9 cellular contexts compared by ENCODE assay signal in the genomic region with DNA sequence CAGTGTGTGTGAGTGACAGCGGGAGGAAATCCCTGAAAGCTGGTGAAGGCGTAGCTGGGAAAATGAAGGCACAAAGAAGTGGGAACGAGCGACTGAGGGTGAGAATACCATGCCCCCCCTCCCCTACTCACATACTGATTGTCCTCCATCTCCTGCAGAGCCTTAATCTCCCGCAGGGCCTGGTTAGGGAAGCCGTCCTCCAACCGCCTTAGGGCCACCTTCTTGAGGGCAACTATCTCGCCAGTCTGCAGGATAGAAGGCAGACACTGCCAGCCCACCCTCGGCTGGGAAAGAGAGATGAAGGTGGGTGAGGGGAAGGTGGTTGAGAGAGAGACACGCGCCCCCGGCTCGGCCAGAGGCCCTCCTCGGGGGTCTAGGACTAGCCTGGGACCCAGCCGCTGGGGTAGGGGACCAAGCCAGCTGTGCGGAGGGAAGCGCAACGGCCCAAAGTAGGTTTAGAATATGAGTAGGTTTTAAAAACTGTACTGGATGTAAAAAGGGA. TPM values are rescaled to one million over a fixed set of nuclear protein-coding genes. Genes with fewer than 3 reads are reported as not detected.
A peak's percentile ranks its signal among the peaks of the same experiment; 100 is the strongest.
DNase-seq lines count a peak whose midpoint lies in the region; ATAC-seq, FAIRE-seq and TF ChIP-seq lines count a peak whose summit lies in the region.
"Had no signal": no experiment of that assay in that cellular context is flagged by ENCODE, and none has a peak within 500 bp of the region (broad histone marks: within the 10 kb centered on the region; RNA-seq: fewer than 3 reads in every experiment).

No MANE protein-coding gene starts in this region.

- ATAC-seq in GM19438 (IDR thresholded peaks at IDR 0.05; ENCODE audit: low read depth, unreplicated experiment), result peak; percentile 16
- peak; percentile 33 for ATAC-seq in SK-N-SH treated with all-trans-retinoic acid at 6 μM for 48 hours
- no peak for ATAC-seq in GM21526 (IDR thresholded peaks at IDR 0.05; ENCODE audit: low FRiP score, unreplicated experiment)

- peak; percentile 17 for DNase-seq in fibroblast of the aortic adventitia (ENCODE audit: low read depth)
- no peak for DNase-seq in urothelium cell line (ENCODE audit: low spot score)
- no peak for DNase-seq in NCI-H524 treated with DMSO at 0.1 percent for 48 hours (lab: John Stamatoyannopoulos, UW)
- DNase-seq in stimulated activated CD4-positive, alpha-beta T cell treated with anti-CD3 and anti-CD28 coated beads, Interleukin-2, amount 100 ng/mL, for 48 hours, result no peak

- H3K4me1 ChIP-seq in rectal smooth muscle tissue (ENCODE audit: control insufficient read depth, insufficient read depth, low read length), result peaks cover 3% of the 10 kb centered on the region

- H3K27ac ChIP-seq in rectal smooth muscle tissue (ENCODE audit: low read depth, low read length), result peak overlapping the region; percentile 76

- H3K27me3 ChIP-seq in rectal smooth muscle tissue (ENCODE audit: control insufficient read depth, insufficient read depth, low read length), result no peaks in the 10 kb centered on the region

- no peak for FAIRE-seq in urothelium cell line (lab: Jason Lieb, UNC)

- TF ChIP-seq CTCF in fibroblast of the aortic adventitia (IDR thresholded peaks at IDR 0.05; ENCODE audit: insufficient read depth, low read length), result no peak

- H3K4me3 ChIP-seq in fibroblast of the aortic adventitia (ENCODE audit: low read depth, low read length), result peak overlapping the region; percentile 88
- peak overlapping the region; percentile 92 for H3K4me3 ChIP-seq in rectal smooth muscle tissue (ENCODE audit: low read length)

- H3K9ac ChIP-seq in rectal smooth muscle tissue (ENCODE audit: low read length), result no peak overlapping the region

- H3K36me3 ChIP-seq in rectal smooth muscle tissue (ENCODE audit: control insufficient read depth, insufficient read depth, low read length), result peaks cover 10% of the 10 kb centered on the region

TF ChIP-seq in SK-N-SH treated with all-trans-retinoic acid at 6 μM for 48 hours, 23 proteins besides CTCF, POLR2A, EP300 and RAD21:
- no peak for TF ChIP-seq ZFP30 (CRISPR knock-in tag; IDR thresholded peaks at IDR 0.05)
- TF ChIP-seq, protein P1, sequence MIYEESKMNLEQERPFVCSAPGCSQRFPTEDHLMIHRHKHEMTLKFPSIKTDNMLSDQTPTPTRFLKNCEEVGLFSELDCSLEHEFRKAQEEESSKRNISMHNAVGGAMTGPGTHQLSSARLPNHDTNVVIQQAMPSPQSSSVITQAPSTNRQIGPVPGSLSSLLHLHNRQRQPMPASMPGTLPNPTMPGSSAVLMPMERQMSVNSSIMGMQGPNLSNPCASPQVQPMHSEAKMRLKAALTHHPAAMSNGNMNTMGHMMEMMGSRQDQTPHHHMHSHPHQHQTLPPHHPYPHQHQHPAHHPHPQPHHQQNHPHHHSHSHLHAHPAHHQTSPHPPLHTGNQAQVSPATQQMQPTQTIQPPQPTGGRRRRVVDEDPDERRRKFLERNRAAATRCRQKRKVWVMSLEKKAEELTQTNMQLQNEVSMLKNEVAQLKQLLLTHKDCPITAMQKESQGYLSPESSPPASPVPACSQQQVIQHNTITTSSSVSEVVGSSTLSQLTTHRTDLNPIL (CRISPR knock-in tag; IDR thresholded peaks at IDR 0.05; ENCODE audit: low read depth), result no peak
- no peak for TF ChIP-seq ISL1 (CRISPR knock-in tag; IDR thresholded peaks at IDR 0.05)

RNA-seq across cellular contexts. Expression of a gene that starts 0.5 kb away (rescaled TPM):
- total RNA-seq in fibroblast of the aortic adventitia (ENCODE audit: low replicate concordance), result 5.8 and 8.4 TPM in 2 replicates

RNA-seq across cellular contexts. Expression of a gene that starts 56.1 kb away (rescaled TPM):
- not detected in 2 replicates for total RNA-seq in fibroblast of the aortic adventitia (ENCODE audit: low replicate concordance)
- total RNA-seq: SK-MEL-5 had no signal
